ENCODE assay signal across 8 cellular contexts in genomic region chr16:83807327-83807709, GRCh38. TPM values are rescaled to one million over a fixed set of nuclear protein-coding genes. Genes with fewer than 3 reads are reported as not detected.
A peak's percentile ranks its signal among the peaks of the same experiment; 100 is the strongest.
DNase-seq lines count a peak whose midpoint lies in the region; ATAC-seq, FAIRE-seq and TF ChIP-seq lines count a peak whose summit lies in the region.

No MANE protein-coding gene starts in this region.

- peaks cover 43% of the 10 kb centered on the region for H3K79me2 ChIP-seq in SK-N-SH (ENCODE audit: insufficient read depth)

- no peak for ATAC-seq in SK-N-SH treated with all-trans-retinoic acid at 6 μM for 48 hours

- H4K20me1 ChIP-seq in SK-N-SH (ENCODE audit: insufficient read depth): no peaks in the 10 kb centered on the region; the same call in 1 of the 2 replicates

- CTCF ChIA-PET in SK-N-SH (lab: Yijun Ruan, JAX): interaction anchor here (1.9 kb wide), 1 partner anchor 18 kb away, joined by 5 read pairs; no protein-coding TSS in a partner anchor

- H3K4me1 ChIP-seq in SK-N-SH (ENCODE audit: control insufficient read depth in 1 of 2, insufficient read depth in 2 of 2, low read depth in 1 of 2, low read length in 1 of 2) (peaks cover 7 to 8% of the 10 kb centered on the region in 2 experiments; a peak in 3 of 4 replicates), right atrium auricular region (peaks cover 0 to 45% of the 10 kb centered on the region in 2 donors), stomach smooth muscle (ENCODE audit: control insufficient read depth, insufficient read depth, low read length) (peaks cover 17% of the 10 kb centered on the region)

- peak overlapping the region; percentile 90 to 95; a peak in 3 of 4 replicates for H3K4me3 ChIP-seq in SK-N-SH (ENCODE audit: low read depth in 2 of 2, low read length in 1 of 2)
- H3K4me3 ChIP-seq in right atrium auricular region: peak overlapping the region; percentile 90 to 93
- H3K4me3 ChIP-seq in stomach smooth muscle (ENCODE audit: low read length in 2 of 2): peak overlapping the region; percentile 87 to 95

- peaks cover 3% of the 10 kb centered on the region for H3F3A ChIP-seq in SK-N-SH (replicated peaks; ENCODE audit: insufficient read depth)

- H3K27me3 ChIP-seq in SK-N-SH (ENCODE audit: insufficient read depth): no peaks in the 10 kb centered on the region
- H3K27me3 ChIP-seq in right atrium auricular region: no peaks in the 10 kb centered on the region
- no peaks in the 10 kb centered on the region for H3K27me3 ChIP-seq in stomach smooth muscle (ENCODE audit: control insufficient read depth in 1 of 2, insufficient read depth in 2 of 2, low read length in 2 of 2)

- TF ChIP-seq EP300 in SK-N-SH (IDR thresholded peaks at IDR 0.05; ENCODE audit: borderline replicate concordance in 1 of 2, low read depth in 1 of 2, low read length in 1 of 2): no peak

- no peak for TF ChIP-seq RAD21 in SK-N-SH (IDR thresholded peaks at IDR 0.05; ENCODE audit: low read length)

- FAIRE-seq in D721Med (lab: Jason Lieb, UNC): no peak

- POLR2A ChIA-PET in SK-N-SH (lab: Yijun Ruan, JAX): interaction anchor here (0.6 kb wide), 1 partner anchor 17 kb away, joined by 3 read pairs; no protein-coding TSS in a partner anchor

- H3K36me3 ChIP-seq in SK-N-SH (replicated peaks in 1 of 2; ENCODE audit: control insufficient read depth in 1 of 2, insufficient read depth in 2 of 2, low read length in 1 of 2) (peaks cover 22 to 31% of the 10 kb centered on the region in 2 experiments), right atrium auricular region (peaks cover 11% of the 10 kb centered on the region), stomach smooth muscle (ENCODE audit: control insufficient read depth in 2 of 2, insufficient read depth in 2 of 2, low read length in 2 of 2) (peaks cover 0 to 4% of the 10 kb centered on the region in 2 donors)

- DNase-seq in SK-N-SH: no peak
- DNase-seq in right atrium auricular region (ENCODE audit: low spot score): no peak
- no peak for DNase-seq in NCI-H1694 (lab: John Stamatoyannopoulos, UW)
- DNase-seq in GM19240 (ENCODE audit: insufficient read length, low spot score): no peak
- DNase-seq in D721Med (ENCODE audit: insufficient read length, low spot score): no peak

- no peaks in the 10 kb centered on the region for H3K9me2 ChIP-seq in SK-N-SH

- 93% methylated on average over 6 of the region's 8 CpGs for WGBS in SK-N-SH (ENCODE audit: low lambda C conversion rate)

- TF ChIP-seq CTCF in SK-N-SH (IDR thresholded peaks at IDR 0.05) (no peak), VCaP (conservative IDR thresholded peaks at IDR 0.05) (no peak), right atrium auricular region (IDR thresholded peaks at IDR 0.05) (no peak), D721Med (IDR thresholded peaks at IDR 0.05; ENCODE audit: insufficient read depth, missing control alignments) (no peak)

- H3K9ac ChIP-seq in SK-N-SH (no peak overlapping the region), stomach smooth muscle (ENCODE audit: low read length in 2 of 2) (peak overlapping the region in 1 of 2 donors; percentile 42)

- H3K4me2 ChIP-seq in SK-N-SH: peak overlapping the region; percentile 94; the same call in 1 of the 2 replicates

- peak overlapping the region; percentile 39; the same call in 1 of the 2 replicates for H2AFZ ChIP-seq in SK-N-SH (ENCODE audit: low read depth)

- no peak overlapping the region for H3K27ac ChIP-seq in SK-N-SH (ENCODE audit: low read depth in 2 of 2, low read length in 1 of 2)
- H3K27ac ChIP-seq in VCaP: peak overlapping the region; percentile 76; the same call in 1 of the 2 replicates
- H3K27ac ChIP-seq in right atrium auricular region: peak overlapping the region; percentile 82 to 85
- no peak overlapping the region for H3K27ac ChIP-seq in stomach smooth muscle (ENCODE audit: low read length)

- H3K9me3 ChIP-seq in SK-N-SH (no peaks in the 10 kb centered on the region), right atrium auricular region (no peaks in the 10 kb centered on the region), stomach smooth muscle (ENCODE audit: control insufficient read depth in 2 of 2, low read length in 2 of 2) (no peaks in the 10 kb centered on the region)

TF ChIP-seq in SK-N-SH, 30 proteins besides CTCF, POLR2A, EP300 and RAD21:
- TF ChIP-seq NRF1 (IDR thresholded peaks at IDR 0.05; ENCODE audit: low read depth, low read length) (no peak), USF2 (IDR thresholded peaks at IDR 0.05; ENCODE audit: borderline replicate concordance, low read depth, low read length) (no peak), RCOR1 (IDR thresholded peaks at IDR 0.05; ENCODE audit: low read length) (no peak), USF1 (IDR thresholded peaks at IDR 0.05; ENCODE audit: borderline replicate concordance, low read depth) (no peak), POLR2AphosphoS5 (IDR thresholded peaks at IDR 0.05; ENCODE audit: low read depth, low read length) (no peak), SMC3 (IDR thresholded peaks at IDR 0.05; ENCODE audit: low read depth, low read length) (no peak), SIN3A (IDR thresholded peaks at IDR 0.05; ENCODE audit: borderline replicate concordance, low read depth, low read length) (no peak), FOSL2 (IDR thresholded peaks at IDR 0.05; ENCODE audit: borderline replicate concordance, low read depth) (no peak), NFIC (IDR thresholded peaks at IDR 0.05; ENCODE audit: borderline replicate concordance) (no peak)

TF ChIP-seq in SK-N-SH treated with all-trans-retinoic acid at 6 μM for 48 hours, 23 proteins besides CTCF, POLR2A, EP300 and RAD21 (continues in another document):
- TF ChIP-seq TCF4 (CRISPR knock-in tag; IDR thresholded peaks at IDR 0.05; ENCODE audit: borderline replicate concordance) (no peak), ZFP30 (CRISPR knock-in tag; IDR thresholded peaks at IDR 0.05) (no peak), GLIS3 (CRISPR knock-in tag; IDR thresholded peaks at IDR 0.05) (no peak), TOX (CRISPR knock-in tag; IDR thresholded peaks at IDR 0.05; ENCODE audit: borderline replicate concordance) (no peak), ISL1 (CRISPR knock-in tag; IDR thresholded peaks at IDR 0.05) (no peak), TSHZ2 (CRISPR knock-in tag; IDR thresholded peaks at IDR 0.05) (no peak), ZNF70 (CRISPR knock-in tag; IDR thresholded peaks at IDR 0.05) (no peak), PPARA (CRISPR knock-in tag; IDR thresholded peaks at IDR 0.05; ENCODE audit: borderline replicate concordance) (no peak), CREB5 (CRISPR knock-in tag; IDR thresholded peaks at IDR 0.05; ENCODE audit: low read depth) (no peak), ZNF565 (CRISPR knock-in tag; conservative IDR thresholded peaks at IDR 0.05; ENCODE audit: low read depth) (no peak), ZC3H10 (CRISPR knock-in tag; IDR thresholded peaks at IDR 0.05) (no peak), OSR1 (CRISPR knock-in tag; IDR thresholded peaks at IDR 0.05) (no peak), ZNF8 (CRISPR knock-in tag; IDR thresholded peaks at IDR 0.05) (no peak), POU6F1 (CRISPR knock-in tag; IDR thresholded peaks at IDR 0.05; ENCODE audit: borderline replicate concordance, low read depth) (no peak), CSDC2 (CRISPR knock-in tag; IDR thresholded peaks at IDR 0.05) (no peak)

RNA-seq across cellular contexts. Expression of gene HSBP1, which starts 0.5 kb away (rescaled TPM):
- 99.8 and 177 TPM in 2 replicates for polyA plus RNA-seq in SK-N-SH (2012; rRNA removed)
- polyA plus RNA-seq in SK-N-SH (2012; cell fraction: cytosol; rRNA removed): 152 and 247 TPM in 2 replicates
- 42.5 and 61.4 TPM in 2 replicates for polyA plus RNA-seq in SK-N-SH (2012; cell fraction: nucleus; rRNA removed)
- 10 to 100 TPM; 10.7 to 30.5 TPM for total RNA-seq in right atrium auricular region

Comparison
In these comparisons a context has a peak if more than half of its experiments do, and no peak if none do; other contexts are left out.
1. H3K27ac ChIP-seq: peak in VCaP (single experiment) and right atrium auricular region (2 of 2); none in SK-N-SH (0 of 2) and stomach smooth muscle (single experiment).
2. Peak in every context shown above with its lines, with median percentiles within 50 percentile points of each other: H3K4me3 ChIP-seq.